In the genomic region with DNA sequence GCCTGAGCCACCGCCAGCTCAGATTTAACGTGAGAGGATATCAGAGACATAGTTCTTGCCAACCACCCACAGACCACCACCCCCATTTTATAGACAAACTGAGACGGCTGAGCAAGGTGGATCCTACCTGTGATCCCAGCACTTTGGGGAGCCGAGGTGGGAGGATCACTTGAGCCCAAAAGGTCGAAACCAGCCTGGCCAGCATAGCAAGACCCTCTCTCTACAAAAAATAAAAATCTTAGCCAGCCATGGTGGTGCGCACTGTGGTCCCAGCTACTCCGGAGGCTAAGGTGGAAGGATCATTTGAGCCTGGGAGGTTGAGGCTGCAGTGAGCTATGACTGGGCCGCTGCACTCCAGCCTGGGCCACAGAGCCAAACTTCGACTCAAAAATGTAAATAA, we compare ENCODE assay signal across 24 cellular contexts. TPM values are rescaled to one million over a fixed set of nuclear protein-coding genes. Genes with fewer than 3 reads are reported as not detected.
DNase-seq lines count a peak whose midpoint lies in the region; ATAC-seq, FAIRE-seq and TF ChIP-seq lines count a peak whose summit lies in the region.
"Had no signal": no experiment of that assay in that cellular context is flagged by ENCODE, and none has a peak within 500 bp of the region (broad histone marks: within the 10 kb centered on the region; RNA-seq: fewer than 3 reads in every experiment).

No MANE protein-coding gene starts in this region.

- H3K4me3 ChIP-seq in Loucy (ENCODE audit: low read length, poor library complexity, severe bottlenecking) (no peak overlapping the region), K562 (no peak overlapping the region)
- H3K4me3 ChIP-seq: A549, lower lobe of right lung, right atrium auricular region had no signal

- DNase-seq in activated naive CD4-positive, alpha-beta T cell treated with anti-CD3 and anti-CD28 coated beads, Interleukin-2, amount 10 ng/mL, durations not matched to agents 7 days and 5 days, result no peak
- DNase-seq in activated naive CD4-positive, alpha-beta T cell (lab: John Stamatoyannopoulos, UW), result no peak
- DNase-seq in K562 (ENCODE audit: extremely low read depth in 1 of 4, low spot score in 3 of 4) (no peak), NCI-H187 (lab: John Stamatoyannopoulos, UW) (no peak), NCI-H2081 treated with DMSO at 0.1 percent for 48 hours (lab: John Stamatoyannopoulos, UW) (no peak)
- DNase-seq: activated CD4-positive, alpha-beta T cell treated with anti-CD3 and anti-CD28 coated beads, Interleukin-2, amount 50 U/mL, for 4 hours; BE2C; Calu3; central memory CD4-positive, alpha-beta T cell; H9; lower lobe of right lung; NCI-H1105 treated with DMSO at 0.1 percent for 48 hours; NCI-H2107; NCI-H446 treated with DMSO at 0.1 percent for 48 hours had no signal

- no peaks in the 10 kb centered on the region for H4K20me1 ChIP-seq in Loucy (ENCODE audit: insufficient read depth, low read length, poor library complexity, severe bottlenecking)
- H4K20me1 ChIP-seq in K562 (replicated peaks; ENCODE audit: control insufficient read depth, insufficient read depth, low read length), result peaks cover 5% of the 10 kb centered on the region; the same call in 1 of the 2 replicates

- peaks cover 22% of the 10 kb centered on the region for H3K4me1 ChIP-seq in Loucy (ENCODE audit: insufficient read depth, low read length, poor library complexity, severe bottlenecking)
- H3K4me1 ChIP-seq in K562 (replicated peaks in 1 of 2; ENCODE audit: control insufficient read depth in 2 of 2, insufficient read depth in 2 of 2, low read length in 2 of 2), result peaks cover 10 to 28% of the 10 kb centered on the region in 2 experiments

- no peaks in the 10 kb centered on the region for H3K9me1 ChIP-seq in K562 (ENCODE audit: control insufficient read depth, insufficient read depth, low read length)

- H3K27ac Mint-ChIP-seq in activated naive CD4-positive, alpha-beta T cell treated with anti-CD3 and anti-CD28 coated beads, Interleukin-2, amount 10 ng/mL, durations not matched to agents 7 days and 5 days, result no peak overlapping the region
- H3K27ac Mint-ChIP-seq in nephron, result no peak overlapping the region
- H3K27ac Mint-ChIP-seq: H9 had no signal

- no peak for TF ChIP-seq RAD21 in K562 (CRISPR knock-in tag; conservative IDR thresholded peaks at IDR 0.05 in 1 of 2, IDR thresholded peaks at IDR 0.05 in 1 of 2)

- no TSS peak for BruUV-seq in K562 (replicated peaks; lab: Mats Ljungman, UMichigan)

- peak overlapping the region; percentile 18 for H3K4me3 Mint-ChIP-seq in activated naive CD4-positive, alpha-beta T cell treated with anti-CD3 and anti-CD28 coated beads, Interleukin-2, amount 10 ng/mL, durations not matched to agents 7 days and 5 days
- peak overlapping the region; percentile 50 to 59 (median 56) for H3K4me3 Mint-ChIP-seq in nephron

- no peak overlapping the region for H3K27ac ChIP-seq in K562 (ENCODE audit: extremely low read depth, low read depth, low read length)
- H3K27ac ChIP-seq: lower lobe of right lung, suprapubic skin had no signal

- intact Hi-C loops in K562 (cut with micrococcal nuclease), result no loop called here

- H3K79me2 ChIP-seq in Loucy (ENCODE audit: insufficient read depth, low read length) (peaks cover 31% of the 10 kb centered on the region; the same call in 1 of the 2 replicates), K562 (ENCODE audit: control insufficient read depth, insufficient read depth, low read length) (peaks cover 19% of the 10 kb centered on the region)

- POLR2A ChIA-PET in K562 (lab: Yijun Ruan, JAX), result interaction anchor here (0.6 to 1.3 kb wide), 2 partner anchors 10 to 11 kb away, joined by 3 read pairs; no protein-coding TSS in a partner anchor

- H3K4me1 Mint-ChIP-seq in activated naive CD4-positive, alpha-beta T cell treated with anti-CD3 and anti-CD28 coated beads, Interleukin-2, amount 10 ng/mL, durations not matched to agents 7 days and 5 days, result peaks cover 21% of the 10 kb centered on the region
- H3K4me1 Mint-ChIP-seq in nephron, result peaks cover 32% of the 10 kb centered on the region

- WGBS in K562 (ENCODE audit: insufficient coverage, low coverage, missing lambda C conversion rate), result 84% methylated on average over 9 of the region's 9 CpGs

- ATAC-seq in K562 (no peak), HG03095 (IDR thresholded peaks at IDR 0.05; ENCODE audit: unreplicated experiment) (no peak)
- ATAC-seq: A549, lower lobe of right lung, SK-N-SH treated with all-trans-retinoic acid at 6 μM for 48 hours had no signal

- in situ Hi-C loops in K562 (cut with MboI), result no loop called here

- CTCF ChIA-PET in activated naive CD4-positive, alpha-beta T cell treated with anti-CD3 and anti-CD28 coated beads, Interleukin-2, amount 10 ng/mL, durations not matched to agents 7 days and 5 days (lab: Charles Lee), result no interaction called here
- CTCF ChIA-PET in K562 (lab: Yijun Ruan, JAX; ENCODE audit: low intra/inter-chr PET ratio), result interaction anchor here (0.5 kb wide), 1 partner anchor 138 kb away, joined by 5 read pairs; a partner anchor contains a TSS

- no peaks in the 10 kb centered on the region for H3K27me3 ChIP-seq in Loucy (ENCODE audit: insufficient read depth, low read length, poor library complexity, severe bottlenecking)
- no peaks in the 10 kb centered on the region for H3K27me3 ChIP-seq in K562 (ENCODE audit: control insufficient read depth in 2 of 2, insufficient read depth in 2 of 2, low read length in 2 of 2)
- H3K27me3 ChIP-seq: ascending aorta, BE2C, right atrium auricular region, suprapubic skin had no signal

- no peaks in the 10 kb centered on the region for H3K9me2 ChIP-seq in Loucy (replicated peaks; ENCODE audit: low read depth, low read length)

- H3K36me3 ChIP-seq in Loucy (ENCODE audit: insufficient read depth, low read length) (no peaks in the 10 kb centered on the region; the same call in 1 of the 2 replicates), K562 (ENCODE audit: control insufficient read depth, insufficient read depth, low read length) (peaks cover 21% of the 10 kb centered on the region)

- no peak overlapping the region for H2AFZ ChIP-seq in Loucy (ENCODE audit: low read length)
- no peak overlapping the region for H2AFZ ChIP-seq in K562 (ENCODE audit: low read depth, low read length)

- H3K9me3 Mint-ChIP-seq in activated naive CD4-positive, alpha-beta T cell treated with anti-CD3 and anti-CD28 coated beads, Interleukin-2, amount 10 ng/mL, durations not matched to agents 7 days and 5 days, result no peaks in the 10 kb centered on the region
- no peaks in the 10 kb centered on the region for H3K9me3 Mint-ChIP-seq in nephron
- H3K9me3 Mint-ChIP-seq: H9 had no signal

- no peaks in the 10 kb centered on the region for H3F3A ChIP-seq in Loucy (ENCODE audit: low read depth)

- H3K9ac ChIP-seq in Loucy (ENCODE audit: low read depth, low read length, poor library complexity, severe bottlenecking), result no peak overlapping the region
- H3K9ac ChIP-seq in K562 (ENCODE audit: insufficient read depth in 1 of 2, low read depth in 2 of 2, low read length in 2 of 2), result no peak overlapping the region

- peaks cover 15% of the 10 kb centered on the region for H3K36me3 Mint-ChIP-seq in activated naive CD4-positive, alpha-beta T cell treated with anti-CD3 and anti-CD28 coated beads, Interleukin-2, amount 10 ng/mL, durations not matched to agents 7 days and 5 days
- peaks cover 13% of the 10 kb centered on the region for H3K36me3 Mint-ChIP-seq in nephron (ENCODE audit: low read depth)

- no peak for FAIRE-seq in K562 (lab: Jason Lieb, UNC)
- FAIRE-seq: A549, GM12891, islet of Langerhans had no signal

- H3K27me3 Mint-ChIP-seq in activated naive CD4-positive, alpha-beta T cell treated with anti-CD3 and anti-CD28 coated beads, Interleukin-2, amount 10 ng/mL, durations not matched to agents 7 days and 5 days, result peaks cover 24% of the 10 kb centered on the region
- H3K27me3 Mint-ChIP-seq in nephron (ENCODE audit: low read depth), result peaks cover 5% of the 10 kb centered on the region

- no peak for TF ChIP-seq EP300 in K562 (IDR thresholded peaks at IDR 0.05; ENCODE audit: low read length)

- no peak for TF ChIP-seq POLR2A in K562 (conservative IDR thresholded peaks at IDR 0.05)

- TF ChIP-seq CTCF in Loucy (conservative IDR thresholded peaks at IDR 0.05; ENCODE audit: low read length) (no peak), K562 (IDR thresholded peaks at IDR 0.05 in 2 of 3, conservative IDR thresholded peaks at IDR 0.05 in 1 of 3; ENCODE audit: insufficient read depth in 2 of 3, low read depth in 1 of 3, low read length in 3 of 3) (no peak), nephron (IDR thresholded peaks at IDR 0.05; ENCODE audit: unreplicated experiment in 3 of 3) (no peak)

- H3K4me2 ChIP-seq in Loucy (ENCODE audit: low read depth, low read length, poor library complexity, severe bottlenecking) (peak overlapping the region; percentile 90), K562 (ENCODE audit: insufficient read depth, low read length) (no peak overlapping the region)

- no peaks in the 10 kb centered on the region for H3K9me3 ChIP-seq in Loucy (ENCODE audit: insufficient read depth, low read depth, low read length)
- H3K9me3 ChIP-seq in K562 (replicated peaks; ENCODE audit: control insufficient read depth, insufficient read depth, low read depth, low read length), result no peaks in the 10 kb centered on the region
- H3K9me3 ChIP-seq: A549, ascending aorta, BE2C, lower lobe of right lung, right atrium auricular region, suprapubic skin had no signal

RNA-seq across cellular contexts. Expression of a gene that starts 30.6 kb away (rescaled TPM):
- total RNA-seq in K562 (2011; cell fraction: chromatin; rRNA removed; ENCODE audit: low replicate concordance), result 66.7 and 198 TPM in 2 replicates
- total RNA-seq in K562 (2011; cell fraction: nucleolus; rRNA removed), result 157 and 164 TPM in 2 replicates
- 136 and 201 TPM in 2 replicates for total RNA-seq in K562 (2011; cell fraction: nucleoplasm; rRNA removed)
- total RNA-seq in K562 (2014; rRNA removed), result 253 and 295 TPM in 2 replicates
- total RNA-seq in K562 (2014; rRNA removed; fragmentation: Illumina TruSeq; extraction: Trizol), result 4.9 and 6.0 TPM in 2 replicates
- total RNA-seq in K562 (2015; rRNA removed; fragmentation: Illumina TruSeq; extraction: Trizol), result 108 and 142 TPM in 2 replicates
- 266 and 293 TPM in 2 replicates for total RNA-seq in K562 (2021)
- polyA plus RNA-seq in K562 (2011; rRNA removed), result 56.7 and 107 TPM in 2 replicates
- 225 and 766 TPM in 2 replicates for polyA plus RNA-seq in K562 (2011; cell fraction: cytosol; rRNA removed)
- 159 and 202 TPM in 2 replicates for polyA plus RNA-seq in K562 (2011; cell fraction: nucleus; rRNA removed)
- 194 and 288 TPM in 2 replicates for polyA plus RNA-seq in K562 (2012)
- polyA plus RNA-seq in K562 (2014; fragmentation: Illumina TruSeq; extraction: Trizol), result 11.4 and 105 TPM in 2 replicates
- 10 to 100 TPM; 28.2 to 60.6 TPM for polyA plus RNA-seq in K562 (2014; fragmentation: Nextera tagmentation; extraction: Ambion mirVana)
- 271 and 292 TPM in 2 replicates for polyA plus RNA-seq in K562 (2014; rRNA removed)
- polyA minus RNA-seq in K562 (2011; rRNA and poly(A)+ RNA removed), result 32.1 and 38.2 TPM in 2 replicates
- polyA minus RNA-seq in K562 (2011; cell fraction: cytosol; rRNA and poly(A)+ RNA removed), result 125 and 190 TPM in 2 replicates
- 30.8 and 41.1 TPM in 2 replicates for polyA minus RNA-seq in K562 (2011; cell fraction: nucleus; rRNA and poly(A)+ RNA removed)

RNA-seq across cellular contexts. Expression of a gene that starts 48.2 kb away (rescaled TPM):
- total RNA-seq in K562 (2011; cell fraction: chromatin; rRNA removed; ENCODE audit: low replicate concordance), result 8.0 and 26.2 TPM in 2 replicates
- 17.6 and 18.7 TPM in 2 replicates for total RNA-seq in K562 (2011; cell fraction: nucleolus; rRNA removed)
- total RNA-seq in K562 (2011; cell fraction: nucleoplasm; rRNA removed), result 11.9 and 13.9 TPM in 2 replicates
- total RNA-seq in K562 (2014; rRNA removed) (35.2 and 47.8 TPM in 2 replicates), K562 (2014; rRNA removed; fragmentation: Illumina TruSeq; extraction: Trizol) (6.1 and 11.1 TPM in 2 replicates), K562 (2015; rRNA removed; fragmentation: Illumina TruSeq; extraction: Trizol) (25.9 and 28.7 TPM in 2 replicates), K562 (2021) (35.3 and 37.5 TPM in 2 replicates)
- polyA plus RNA-seq in K562 (2011; rRNA removed) (27.2 and 42.1 TPM in 2 replicates), K562 (2014; fragmentation: Illumina TruSeq; extraction: Trizol) (26.2 and 35.1 TPM in 2 replicates), K562 (2014; fragmentation: Nextera tagmentation; extraction: Ambion mirVana) (1 to 10 TPM; 1.3 to 2.1 TPM), K562 (2014; rRNA removed) (33.3 and 37.8 TPM in 2 replicates)
- polyA plus RNA-seq in K562 (2011; cell fraction: cytosol; rRNA removed), result 46.5 and 96.1 TPM in 2 replicates
- polyA plus RNA-seq in K562 (2011; cell fraction: nucleus; rRNA removed), result 23.4 and 27.7 TPM in 2 replicates
- 44.0 and 47.8 TPM in 2 replicates for polyA plus RNA-seq in K562 (2012)
- 8.4 and 12.9 TPM in 2 replicates for polyA minus RNA-seq in K562 (2011; rRNA and poly(A)+ RNA removed)
- 22.1 and 26.4 TPM in 2 replicates for polyA minus RNA-seq in K562 (2011; cell fraction: cytosol; rRNA and poly(A)+ RNA removed)
- polyA minus RNA-seq in K562 (2011; cell fraction: nucleus; rRNA and poly(A)+ RNA removed), result 6.7 and 7.7 TPM in 2 replicates

RNA-seq across cellular contexts. Expression of a gene that starts 54.2 kb away (rescaled TPM):
- total RNA-seq in K562 (2011; cell fraction: chromatin; rRNA removed; ENCODE audit: low replicate concordance), result 223 and 289 TPM in 2 replicates
- total RNA-seq in K562 (2011; cell fraction: nucleolus; rRNA removed), result 105 and 117 TPM in 2 replicates
- 149 and 185 TPM in 2 replicates for total RNA-seq in K562 (2011; cell fraction: nucleoplasm; rRNA removed)
- total RNA-seq in K562 (2014; rRNA removed) (222 and 244 TPM in 2 replicates), K562 (2014; rRNA removed; fragmentation: Illumina TruSeq; extraction: Trizol) (77.7 and 78.7 TPM in 2 replicates), K562 (2015; rRNA removed; fragmentation: Illumina TruSeq; extraction: Trizol) (139 and 143 TPM in 2 replicates), K562 (2021) (287 and 289 TPM in 2 replicates)
- polyA plus RNA-seq in K562 (2011; rRNA removed) (125 and 155 TPM in 2 replicates), K562 (2014; fragmentation: Illumina TruSeq; extraction: Trizol) (142 and 156 TPM in 2 replicates), K562 (2014; fragmentation: Nextera tagmentation; extraction: Ambion mirVana) (10 to 100 TPM; 10.8 to 13.3 TPM), K562 (2014; rRNA removed) (250 and 266 TPM in 2 replicates)
- 57.6 and 123 TPM in 2 replicates for polyA plus RNA-seq in K562 (2011; cell fraction: cytosol; rRNA removed)
- polyA plus RNA-seq in K562 (2011; cell fraction: nucleus; rRNA removed), result 177 and 237 TPM in 2 replicates
- polyA plus RNA-seq in K562 (2012), result 116 and 140 TPM in 2 replicates
- 29.7 and 47.1 TPM in 2 replicates for polyA minus RNA-seq in K562 (2011; rRNA and poly(A)+ RNA removed)
- 61.3 and 62.0 TPM in 2 replicates for polyA minus RNA-seq in K562 (2011; cell fraction: cytosol; rRNA and poly(A)+ RNA removed)
- 38.8 and 60.8 TPM in 2 replicates for polyA minus RNA-seq in K562 (2011; cell fraction: nucleus; rRNA and poly(A)+ RNA removed)
